Comparison of ENCODE assay signal across 21 cellular contexts in genomic region chr7:127838816-127839415, GRCh38.
DNase-seq lines count a peak whose midpoint lies in the region; ATAC-seq and TF ChIP-seq lines count a peak whose summit lies in the region.
"Had no signal": no experiment of that assay in that cellular context is flagged by ENCODE, and none has a peak within 500 bp of the region (broad histone marks: within the 10 kb centered on the region; RNA-seq: fewer than 3 reads in every experiment).

No MANE protein-coding gene starts in this region.

- no peaks in the 10 kb centered on the region for H3K4me1 Mint-ChIP-seq in activated T-helper 2 cell treated with anti-CD3 and anti-CD28 coated beads, Interferon-gamma antibody, Interleukin-2, Interleukin-4, amounts not matched to agents 10 μg/mL and 5 μg/mL and 100 μg/mL, durations not matched to agents 14 hours and 24 hours and 36 hours (ENCODE audit: low read depth)

- no peaks in the 10 kb centered on the region for H3K27me3 Mint-ChIP-seq in activated T-helper 2 cell treated with anti-CD3 and anti-CD28 coated beads, Interferon-gamma antibody, Interleukin-2, Interleukin-4, amounts not matched to agents 10 μg/mL and 5 μg/mL and 100 μg/mL, durations not matched to agents 14 hours and 24 hours and 36 hours (ENCODE audit: low read depth)
- H3K27me3 Mint-ChIP-seq: activated CD4-positive, alpha-beta T cell treated with anti-CD3 and anti-CD28 coated beads, Interleukin-2, amount 10 ng/mL, durations not matched to agents 24 days and 14 days; IgD-negative memory B cell; stimulated activated memory B cell treated with anti-CD40 and anti-IgM and Interleukin-4, amounts not matched to agents 10 μg/mL and 1 μg/mL and 100 μg/mL, for 72 hours had no signal

- in situ Hi-C loops in transverse colon (cut with MboI; ENCODE audit: low pct_ligation_motif_present in 1 of 4, low pct_unique_long_range_greater_than_20kb in 1 of 4, low sequenced_read_pairs in 3 of 4) = no loop called here

- ATAC-seq in left lung = peak; percentile 92

- H3K9ac ChIP-seq in fibroblast of lung (ENCODE audit: insufficient read depth, low read length) = no peak overlapping the region

- H3K9me3 ChIP-seq in fibroblast of lung (ENCODE audit: control insufficient read depth, insufficient read depth, low read depth, low read length) (no peaks in the 10 kb centered on the region), left lung (peaks cover 0 to 15% of the 10 kb centered on the region in 2 donors), transverse colon (peaks cover 0 to 5% of the 10 kb centered on the region in 2 donors)
- H3K9me3 ChIP-seq: MG63, neutrophil had no signal

- H4K20me1 ChIP-seq in fibroblast of lung (ENCODE audit: control insufficient read depth, extremely low read depth, insufficient read depth, low read length) = no peaks in the 10 kb centered on the region

- H3K4me1 ChIP-seq in fibroblast of lung (ENCODE audit: control insufficient read depth, extremely low read depth, insufficient read depth, low read length) (no peaks in the 10 kb centered on the region), left lung (peaks cover 0 to 7% of the 10 kb centered on the region in 2 donors), transverse colon (peaks cover 0 to 5% (median 2%) of the 10 kb centered on the region in 4 donors)

- H3K79me2 ChIP-seq in fibroblast of lung (ENCODE audit: control insufficient read depth, insufficient read depth, low read length) = peaks cover 3% of the 10 kb centered on the region

- no peak for TF ChIP-seq EP300 in transverse colon (IDR thresholded peaks at IDR 0.05; ENCODE audit: low read depth)

- no peak for TF ChIP-seq POLR2A in transverse colon (IDR thresholded peaks at IDR 0.05)

- intact Hi-C loops in left lung (cut with DNase I) (no loop called here), transverse colon (cut with DNase I; ENCODE audit: low total_unique reads) (loop anchor here (10.0 kb wide), 1 partner anchor 196 kb away; the partner anchor contains the start of gene LRRC4)
- intact Hi-C loops in activated T-helper 2 cell treated with anti-CD3 and anti-CD28 coated beads, Interferon-gamma antibody, Interleukin-2, Interleukin-4, amounts not matched to agents 10 μg/mL and 5 μg/mL and 100 μg/mL, durations not matched to agents 14 hours and 24 hours and 36 hours (cut with micrococcal nuclease) = no loop called here

- peak; percentile 32 to 73 for DNase-seq in fibroblast of lung (ENCODE audit: low read depth in 2 of 2)
- DNase-seq in left lung = peak in 1 of 2 donors; percentile 45
- DNase-seq in transverse colon = no peak
- DNase-seq in NCI-H446 treated with DMSO at 0.1 percent for 48 hours (lab: John Stamatoyannopoulos, UW) = no peak
- no peak for DNase-seq in activated T-helper 2 cell treated with anti-CD3 and anti-CD28 coated beads, Interferon-gamma antibody, Interleukin-2, Interleukin-4, amounts not matched to agents 10 μg/mL and 5 μg/mL and 100 μg/mL, durations not matched to agents 14 hours and 24 hours and 36 hours (ENCODE audit: low spot score)
- no peak for DNase-seq in NCI-H1694 treated with DMSO at 0.1 percent for 48 hours (lab: John Stamatoyannopoulos, UW)
- no peak for DNase-seq in NCI-H1436 (lab: John Stamatoyannopoulos, UW)
- DNase-seq: activated CD4-positive, alpha-beta T cell treated with anti-CD3 and anti-CD28 coated beads, Interleukin-2, amount 10 ng/mL, durations not matched to agents 24 days and 14 days; DND-41; foreskin fibroblast; hypothalamus; MG63; NCI-H1694; stimulated activated CD4-positive, alpha-beta T cell treated with anti-CD3 and anti-CD28 coated beads, Interleukin-15, amount 100 ng/mL, for 24 hours; SW 1271 had no signal

- 74 to 82% methylated on average over 9 to 10 of the region's 10 CpGs for WGBS in transverse colon (ENCODE audit: low coverage in 1 of 2), 2 donors

- no peak overlapping the region for H3K4me3 Mint-ChIP-seq in activated T-helper 2 cell treated with anti-CD3 and anti-CD28 coated beads, Interferon-gamma antibody, Interleukin-2, Interleukin-4, amounts not matched to agents 10 μg/mL and 5 μg/mL and 100 μg/mL, durations not matched to agents 14 hours and 24 hours and 36 hours (ENCODE audit: low read depth)
- H3K4me3 Mint-ChIP-seq: activated CD4-positive, alpha-beta T cell treated with anti-CD3 and anti-CD28 coated beads, Interleukin-2, amount 10 ng/mL, durations not matched to agents 24 days and 14 days; IgD-negative memory B cell; stimulated activated memory B cell treated with anti-CD40 and anti-IgM and Interleukin-4, amounts not matched to agents 10 μg/mL and 1 μg/mL and 100 μg/mL, for 72 hours had no signal

- H3K27ac ChIP-seq in angular gyrus (ENCODE audit: low read depth, low read length) (peak overlapping the region; percentile 18), fibroblast of lung (ENCODE audit: insufficient read depth, low read length) (no peak overlapping the region), left lung (no peak overlapping the region), transverse colon (peak overlapping the region in 3 of 4 donors; percentile 15 to 34 (median 17))
- H3K27ac ChIP-seq: neutrophil, RWPE1, tibial nerve had no signal

- no peaks in the 10 kb centered on the region for H3K36me3 ChIP-seq in fibroblast of lung (ENCODE audit: control insufficient read depth, insufficient read depth, low read length)
- H3K36me3 ChIP-seq in left lung = peaks cover 0 to 7% of the 10 kb centered on the region in 2 donors
- H3K36me3 ChIP-seq in transverse colon = no peaks in the 10 kb centered on the region
- H3K36me3 ChIP-seq: neutrophil had no signal

- peaks cover 67% of the 10 kb centered on the region for H3K36me3 Mint-ChIP-seq in activated T-helper 2 cell treated with anti-CD3 and anti-CD28 coated beads, Interferon-gamma antibody, Interleukin-2, Interleukin-4, amounts not matched to agents 10 μg/mL and 5 μg/mL and 100 μg/mL, durations not matched to agents 14 hours and 24 hours and 36 hours (ENCODE audit: low read depth)

- no peak overlapping the region for H2AFZ ChIP-seq in fibroblast of lung (ENCODE audit: low read length)

- no peaks in the 10 kb centered on the region for H3K27me3 ChIP-seq in fibroblast of lung (ENCODE audit: control insufficient read depth, insufficient read depth, low read length)
- no peaks in the 10 kb centered on the region for H3K27me3 ChIP-seq in left lung
- H3K27me3 ChIP-seq in transverse colon = no peaks in the 10 kb centered on the region
- H3K27me3 ChIP-seq: MG63, neutrophil, tibial nerve had no signal

- H3K4me2 ChIP-seq in fibroblast of lung (ENCODE audit: extremely low read depth, insufficient read depth, low read length) = no peak overlapping the region

- H3K27ac Mint-ChIP-seq in activated T-helper 2 cell treated with anti-CD3 and anti-CD28 coated beads, Interferon-gamma antibody, Interleukin-2, Interleukin-4, amounts not matched to agents 10 μg/mL and 5 μg/mL and 100 μg/mL, durations not matched to agents 14 hours and 24 hours and 36 hours = no peak overlapping the region
- H3K27ac Mint-ChIP-seq: activated CD4-positive, alpha-beta T cell treated with anti-CD3 and anti-CD28 coated beads, Interleukin-2, amount 10 ng/mL, durations not matched to agents 24 days and 14 days; IgD-negative memory B cell had no signal

- H3K9me3 Mint-ChIP-seq in activated T-helper 2 cell treated with anti-CD3 and anti-CD28 coated beads, Interferon-gamma antibody, Interleukin-2, Interleukin-4, amounts not matched to agents 10 μg/mL and 5 μg/mL and 100 μg/mL, durations not matched to agents 14 hours and 24 hours and 36 hours = peaks cover 25% of the 10 kb centered on the region

- TF ChIP-seq CTCF in fibroblast of lung (conservative IDR thresholded peaks at IDR 0.05 in 1 of 2, IDR thresholded peaks at IDR 0.05 in 1 of 2; ENCODE audit: low read depth in 1 of 2, low read length in 2 of 2) = no peak
- no peak for TF ChIP-seq CTCF in left lung (IDR thresholded peaks at IDR 0.05)
- no peak for TF ChIP-seq CTCF in transverse colon (IDR thresholded peaks at IDR 0.05)

- H3K4me3 ChIP-seq in fibroblast of lung (replicated peaks in 1 of 4; ENCODE audit: control extremely low read depth in 1 of 4, insufficient read depth in 1 of 4, low read depth in 3 of 4, low read length in 4 of 4) (no peak overlapping the region), left lung (no peak overlapping the region), transverse colon (no peak overlapping the region)
- H3K4me3 ChIP-seq: MG63, tibial nerve had no signal

Comparison
In these comparisons a context has a peak if more than half of its experiments do, and no peak if none do; other contexts are left out.
1. H3K27ac ChIP-seq: peak in angular gyrus (single experiment) and transverse colon (3 of 4); none in fibroblast of lung (single experiment) and left lung (0 of 2).
2. DNase-seq: peak in fibroblast of lung (2 of 2); none in transverse colon (single experiment), NCI-H446 treated with DMSO at 0.1 percent for 48 hours (single experiment), activated T-helper 2 cell treated with anti-CD3 and anti-CD28 coated beads, Interferon-gamma antibody, Interleukin-2, Interleukin-4, amounts not matched to agents 10 μg/mL and 5 μg/mL and 100 μg/mL, durations not matched to agents 14 hours and 24 hours and 36 hours (single experiment), NCI-H1694 treated with DMSO at 0.1 percent for 48 hours (single experiment) and NCI-H1436 (single experiment).